ENCODE assay signal across 14 cellular contexts in genomic region chr9:95165004-95165403, GRCh38.
DNase-seq lines count a peak whose midpoint lies in the region; ATAC-seq and TF ChIP-seq lines count a peak whose summit lies in the region.
"Had no signal": no experiment of that assay in that cellular context is flagged by ENCODE, and none has a peak within 500 bp of the region (broad histone marks: within the 10 kb centered on the region; RNA-seq: fewer than 3 reads in every experiment).

No MANE protein-coding gene starts in this region.

- no TSS peak for BruUV-seq in IMR-90 (replicated peaks; lab: Mats Ljungman, UMichigan)

- no peak overlapping the region for H2AK5ac ChIP-seq in IMR-90 (ENCODE audit: low read depth, low read length)
- no peak overlapping the region for H2AK5ac ChIP-seq in mesenchymal stem cell (ENCODE audit: low read length, severe bottlenecking)

- POLR2A ChIA-PET in IMR-90 (lab: Charles Lee; ENCODE audit: unreplicated experiment), result no interaction called here

- H3K27ac ChIP-seq in IMR-90 (ENCODE audit: insufficient read depth, low read length) (no peak overlapping the region), foreskin keratinocyte (peak overlapping the region; percentile 1), mesenchymal stem cell (ENCODE audit: low read length, poor library complexity, severe bottlenecking) (no peak overlapping the region), sigmoid colon (no peak overlapping the region)
- H3K27ac ChIP-seq: A549, C4-2B had no signal

- H3K23ac ChIP-seq in IMR-90 (ENCODE audit: low read depth, low read length) (no peak overlapping the region), mesenchymal stem cell (ENCODE audit: low read length in 2 of 2) (no peak overlapping the region)

- no peak overlapping the region for H3K4ac ChIP-seq in IMR-90 (ENCODE audit: low read depth, low read length)
- no peak overlapping the region for H3K4ac ChIP-seq in mesenchymal stem cell (ENCODE audit: low read depth in 1 of 2, low read length in 2 of 2)

- H3K4me2 ChIP-seq in IMR-90 (ENCODE audit: low read depth, low read length), result no peak overlapping the region
- H3K4me2 ChIP-seq in mesenchymal stem cell (ENCODE audit: low read length, poor library complexity, severe bottlenecking), result no peak overlapping the region
- H3K4me2 ChIP-seq: A549, GM23338 had no signal

- H3K9me1 ChIP-seq in IMR-90 (ENCODE audit: insufficient read depth, low read length), result peaks cover 2% of the 10 kb centered on the region; the same call in 1 of the 2 replicates

- H3K79me1 ChIP-seq in IMR-90 (ENCODE audit: low read depth in 1 of 2, low read length in 2 of 2) (no peaks in the 10 kb centered on the region), mesenchymal stem cell (replicated peaks; ENCODE audit: low read length, poor library complexity, severe bottlenecking) (no peaks in the 10 kb centered on the region)

- H4K91ac ChIP-seq in IMR-90 (ENCODE audit: insufficient read depth, low read depth, low read length) (no peak overlapping the region), mesenchymal stem cell (ENCODE audit: low read length) (no peak overlapping the region)

- no peak overlapping the region for H4K8ac ChIP-seq in IMR-90 (ENCODE audit: low read depth in 2 of 2, low read length in 2 of 2)
- no peak overlapping the region for H4K8ac ChIP-seq in mesenchymal stem cell (ENCODE audit: low read length)

- H2AFZ ChIP-seq in IMR-90 (replicated peaks; ENCODE audit: low read length, poor library complexity) (no peak overlapping the region), mesenchymal stem cell (ENCODE audit: low read depth, low read length) (no peak overlapping the region)
- H2AFZ ChIP-seq: GM23338 had no signal

- in situ Hi-C loops in IMR-90 (cut with MboI; ENCODE audit: low sequenced_read_pairs), result no loop called here

- no peak for TF ChIP-seq EP300 in sigmoid colon (IDR thresholded peaks at IDR 0.05)

- TF ChIP-seq POLR2A in IMR-90 (IDR thresholded peaks at IDR 0.05; ENCODE audit: low read depth, low read length) (no peak), sigmoid colon (IDR thresholded peaks at IDR 0.05) (no peak)

- H3K56ac ChIP-seq in IMR-90 (ENCODE audit: extremely low read depth, insufficient read depth, low read length), result no peak overlapping the region

- H3K14ac ChIP-seq in IMR-90 (replicated peaks; ENCODE audit: low read depth, low read length) (no peak overlapping the region), mesenchymal stem cell (ENCODE audit: low read length in 2 of 2) (no peak overlapping the region)

- ATAC-seq in IMR-90 (ENCODE audit: low read depth) (no peak), foreskin keratinocyte (no peak), GM18858 (IDR thresholded peaks at IDR 0.05; ENCODE audit: unreplicated experiment) (no peak)
- ATAC-seq: A549, GM23338 had no signal

- no peaks in the 10 kb centered on the region for H4K20me1 ChIP-seq in IMR-90 (ENCODE audit: insufficient read depth, low read length)

- no peak for TF ChIP-seq RAD21 in IMR-90 (IDR thresholded peaks at IDR 0.05; ENCODE audit: low read length)

- no peak overlapping the region for H3K4me3 ChIP-seq in IMR-90 (ENCODE audit: insufficient read depth, low read depth, low read length)
- H3K4me3 ChIP-seq in mesenchymal stem cell (ENCODE audit: insufficient read depth in 1 of 2, low read depth in 1 of 2, low read length in 2 of 2), result no peak overlapping the region
- no peak overlapping the region for H3K4me3 ChIP-seq in sigmoid colon
- H3K4me3 ChIP-seq: A549, GM23338 had no signal

- H2BK5ac ChIP-seq in IMR-90 (ENCODE audit: low read depth, low read length, poor library complexity, severe bottlenecking) (no peak overlapping the region), mesenchymal stem cell (ENCODE audit: low read depth, low read length, poor library complexity, severe bottlenecking) (peak overlapping the region; percentile 19)

- H2BK12ac ChIP-seq in mesenchymal stem cell (ENCODE audit: low read length in 2 of 2), result no peak overlapping the region

- H3K18ac ChIP-seq in IMR-90 (ENCODE audit: low read depth, low read length) (no peak overlapping the region), mesenchymal stem cell (ENCODE audit: low read depth in 1 of 2, low read length in 2 of 2) (no peak overlapping the region)

- intact Hi-C loops in IMR-90 (cut with micrococcal nuclease), result no loop called here
- intact Hi-C loops in sigmoid colon (cut with DNase I), result no loop called here

- DNase-seq in IMR-90 (no peak), foreskin keratinocyte (no peak), mesenchymal stem cell (no peak), sigmoid colon (no peak), NCI-H2227 (lab: John Stamatoyannopoulos, UW; ENCODE audit: unreplicated experiment) (no peak)
- DNase-seq: AML-193; Caco-2; CD4-positive, alpha-beta T cell; GDM1; HCEC 1CT had no signal

- no peak overlapping the region for H2AK9ac ChIP-seq in IMR-90 (replicated peaks; ENCODE audit: low read depth, low read length, poor library complexity)

- H3K27me3 ChIP-seq in IMR-90 (ENCODE audit: control insufficient read depth, insufficient read depth, low read length) (no peaks in the 10 kb centered on the region), foreskin keratinocyte (no peaks in the 10 kb centered on the region), mesenchymal stem cell (ENCODE audit: control insufficient read depth in 1 of 2, insufficient read depth in 1 of 2, low read length in 2 of 2) (no peaks in the 10 kb centered on the region), sigmoid colon (no peaks in the 10 kb centered on the region)

- H2BK120ac ChIP-seq in IMR-90 (ENCODE audit: low read depth, low read length), result no peak overlapping the region
- H2BK120ac ChIP-seq in mesenchymal stem cell (ENCODE audit: low read depth, low read length), result no peak overlapping the region

- H2BK15ac ChIP-seq in IMR-90 (ENCODE audit: low read depth, low read length), result no peak overlapping the region
- H2BK15ac ChIP-seq in mesenchymal stem cell (ENCODE audit: low read depth, poor library complexity, severe bottlenecking), result no peak overlapping the region

- peaks cover 2% of the 10 kb centered on the region for H3K4me1 ChIP-seq in IMR-90 (ENCODE audit: control insufficient read depth, insufficient read depth, low read length)
- H3K4me1 ChIP-seq in foreskin keratinocyte, result peaks cover 8% of the 10 kb centered on the region
- no peaks in the 10 kb centered on the region for H3K4me1 ChIP-seq in mesenchymal stem cell (ENCODE audit: control insufficient read depth, insufficient read depth, low read depth, low read length)
- peaks cover 0 to 3% (median 0%) of the 10 kb centered on the region in 4 donors for H3K4me1 ChIP-seq in sigmoid colon
- H3K4me1 ChIP-seq: A549, Caco-2 had no signal

- no peak overlapping the region for H4K5ac ChIP-seq in IMR-90 (ENCODE audit: low read depth, low read length)

- H3K36me3 ChIP-seq in IMR-90 (ENCODE audit: control insufficient read depth, insufficient read depth, low read length) (no peaks in the 10 kb centered on the region), mesenchymal stem cell (ENCODE audit: control insufficient read depth in 1 of 2, insufficient read depth in 2 of 2, low read depth in 1 of 2, low read length in 2 of 2) (no peaks in the 10 kb centered on the region), sigmoid colon (no peaks in the 10 kb centered on the region)

- dilution Hi-C loops in IMR-90 (cut with HindIII; ENCODE audit: low sequenced_read_pairs, unreplicated experiment), result no loop called here

- no CpG with 5 or more reads among the region's 1 CpG for WGBS in IMR-90 (ENCODE audit: extremely low coverage in 2 of 2, insufficient read length in 1 of 2), 2 experiments
- no CpG with 5 or more reads among the region's 1 CpG for WGBS in mesenchymal stem cell
- WGBS in sigmoid colon, 2 donors, result 86 to 90% methylated on average over 1 of the region's 1 CpG

- H3K9ac ChIP-seq in IMR-90 (ENCODE audit: low read depth, low read length) (no peak overlapping the region), mesenchymal stem cell (ENCODE audit: low read length) (no peak overlapping the region)

- no peak for TF ChIP-seq CTCF in IMR-90 (conservative IDR thresholded peaks at IDR 0.05; ENCODE audit: low read depth, low read length)
- TF ChIP-seq CTCF in foreskin keratinocyte (conservative IDR thresholded peaks at IDR 0.05), result no peak
- TF ChIP-seq CTCF in sigmoid colon (IDR thresholded peaks at IDR 0.05), result no peak

- CTCF ChIA-PET in IMR-90 (lab: Yijun Ruan, JAX), result no interaction called here

- no peaks in the 10 kb centered on the region; the same call in 1 of the 2 replicates for H3K9me3 ChIP-seq in IMR-90 (ENCODE audit: control insufficient read depth, insufficient read depth, low read length)
- peaks cover 8% of the 10 kb centered on the region for H3K9me3 ChIP-seq in mesenchymal stem cell (ENCODE audit: control insufficient read depth, low read length)
- H3K9me3 ChIP-seq in sigmoid colon, result no peaks in the 10 kb centered on the region

- no peak overlapping the region for H2BK20ac ChIP-seq in IMR-90 (ENCODE audit: low read depth, low read length)

TF ChIP-seq in IMR-90, 13 proteins besides CTCF, POLR2A, EP300 and RAD21:
- TF ChIP-seq CHD1 (IDR thresholded peaks at IDR 0.05; ENCODE audit: low read depth, low read length), result no peak
- TF ChIP-seq MAFK (IDR thresholded peaks at IDR 0.05; ENCODE audit: low read depth, low read length), result peak; percentile 45; the same call in 1 of the 2 replicates
